ENCODE assay signal across 8 cellular contexts in genomic region chr15:63610209-63610841, GRCh38. TPM values are rescaled to one million over a fixed set of nuclear protein-coding genes. Genes with fewer than 3 reads are reported as not detected.
A peak's percentile ranks its signal among the peaks of the same experiment; 100 is the strongest.
DNase-seq lines count a peak whose midpoint lies in the region; ATAC-seq, FAIRE-seq and TF ChIP-seq lines count a peak whose summit lies in the region.

No MANE protein-coding gene starts in this region.

- dilution Hi-C loops in endothelial cell of umbilical vein (cut with MboI; ENCODE audit: extremely low pct_ligation_motif_present, low sequenced_read_pairs) = no loop called here

- peaks cover 10 to 30% of the 10 kb centered on the region in 2 experiments for H3K36me3 ChIP-seq in endothelial cell of umbilical vein (ENCODE audit: control insufficient read depth in 2 of 2, extremely low read depth in 1 of 2, insufficient read depth in 2 of 2, low read length in 2 of 2)
- H3K36me3 ChIP-seq in mucosa of rectum (ENCODE audit: control insufficient read depth in 2 of 2, insufficient read depth in 2 of 2, low read length in 2 of 2) = peaks cover 26 to 31% of the 10 kb centered on the region in 2 donors

- H2AFZ ChIP-seq in endothelial cell of umbilical vein (ENCODE audit: low read depth, low read length) = peak overlapping the region; percentile 5

- peak overlapping the region; percentile 66 for H3K27ac ChIP-seq in AG04450 (ENCODE audit: low read depth, low read length)
- peak overlapping the region; percentile 18 for H3K27ac ChIP-seq in endothelial cell of umbilical vein (ENCODE audit: insufficient read depth, low read depth, low read length)
- H3K27ac ChIP-seq in mucosa of rectum (ENCODE audit: low read depth in 2 of 2, low read length in 2 of 2) = peak overlapping the region; percentile 74 to 80

- POLR2A ChIA-PET in AG04450 (lab: Yijun Ruan, JAX) = interaction anchor here (0.7 kb wide), 2 partner anchors 33 to 483 kb away, joined by 3 to 5 read pairs; partner anchors contain the start of gene CIAO2A
- POLR2A ChIA-PET in endothelial cell of umbilical vein (lab: Charles Lee) = no interaction called here

- no peaks in the 10 kb centered on the region for H4K20me1 ChIP-seq in endothelial cell of umbilical vein (replicated peaks; ENCODE audit: control insufficient read depth, extremely low read depth, insufficient read depth, low read length)

- no peak overlapping the region for H3K4me2 ChIP-seq in endothelial cell of umbilical vein (ENCODE audit: insufficient read depth, low read length)

- peak; percentile 82 for ATAC-seq in GM18868 (IDR thresholded peaks at IDR 0.05; ENCODE audit: unreplicated experiment)
- ATAC-seq in activated CD8-positive, alpha-beta memory T cell treated with anti-CD3 and anti-CD28 coated beads, Interleukin-2, amount 10 ng/mL, durations not matched to agents 7 days and 5 days = peak; percentile 89

- peak; percentile 86 for FAIRE-seq in endothelial cell of umbilical vein (lab: Jason Lieb, UNC)

- no peaks in the 10 kb centered on the region for H3K9me3 ChIP-seq in AG04450 (ENCODE audit: control insufficient read depth, insufficient read depth, low read length)
- no peaks in the 10 kb centered on the region for H3K9me3 ChIP-seq in endothelial cell of umbilical vein (replicated peaks; ENCODE audit: control insufficient read depth, insufficient read depth, low read length)
- H3K9me3 ChIP-seq in mucosa of rectum (ENCODE audit: control insufficient read depth in 2 of 2, low read length in 2 of 2) = no peaks in the 10 kb centered on the region

- DNase-seq in AG04450 (ENCODE audit: low read depth, low spot score) (peak; percentile 42), HS-5 (ENCODE audit: low read depth) (peak; percentile 49), NOMO-1 treated with dmso at 0.1 percent for 144 hours (lab: John Stamatoyannopoulos, UW; ENCODE audit: unreplicated experiment) (peak; percentile 67), endothelial cell of umbilical vein (ENCODE audit: low read depth, low spot score) (peak; percentile 85)
- peak; percentile 92 for DNase-seq in activated CD8-positive, alpha-beta memory T cell treated with anti-CD3 and anti-CD28 coated beads, Interleukin-2, amount 10 ng/mL, durations not matched to agents 7 days and 5 days
- DNase-seq in stimulated activated CD8-positive, alpha-beta memory T cell treated with anti-CD3 and anti-CD28 coated beads, Interleukin-4, amount 100 ng/mL, for 48 hours = peak; percentile 78

- H3K79me2 ChIP-seq in endothelial cell of umbilical vein (ENCODE audit: control insufficient read depth, insufficient read depth, low read length) = no peaks in the 10 kb centered on the region

- H3K4me1 ChIP-seq in endothelial cell of umbilical vein (ENCODE audit: control insufficient read depth, extremely low read depth, insufficient read depth, low read length) = peaks cover 18% of the 10 kb centered on the region
- peaks cover 17 to 23% of the 10 kb centered on the region in 2 donors for H3K4me1 ChIP-seq in mucosa of rectum (ENCODE audit: control insufficient read depth in 2 of 2, insufficient read depth in 2 of 2, low read length in 2 of 2)

- H3K9me1 ChIP-seq in endothelial cell of umbilical vein (replicated peaks; ENCODE audit: control insufficient read depth, extremely low read depth, insufficient read depth, low read length) = no peaks in the 10 kb centered on the region

- H3K27me3 ChIP-seq in AG04450 (ENCODE audit: control insufficient read depth, insufficient read depth, low read length) (no peaks in the 10 kb centered on the region), endothelial cell of umbilical vein (ENCODE audit: control insufficient read depth in 2 of 2, insufficient read depth in 2 of 2, low read length in 2 of 2) (no peaks in the 10 kb centered on the region), mucosa of rectum (ENCODE audit: control insufficient read depth in 2 of 2, insufficient read depth in 2 of 2, low read length in 2 of 2) (no peaks in the 10 kb centered on the region)

- H3K4me3 ChIP-seq in AG04450 (ENCODE audit: low read depth, low read length) (no peak overlapping the region), endothelial cell of umbilical vein (replicated peaks in 1 of 3; ENCODE audit: insufficient read depth in 1 of 3, low read depth in 1 of 3, low read length in 3 of 3) (no peak overlapping the region), mucosa of rectum (ENCODE audit: low read length in 2 of 2) (peak overlapping the region in 1 of 2 donors; percentile 28)

- CTCF ChIA-PET in AG04450 (lab: Charles Lee) = interaction anchor here (0.5 to 3.1 kb wide), 45 partner anchors 8 to 544 kb away, joined by 3 to 51 read pairs (median 4); partner anchors contain the start of gene FBXL22
- CTCF ChIA-PET in activated CD8-positive, alpha-beta memory T cell treated with anti-CD3 and anti-CD28 coated beads, Interleukin-2, amount 10 ng/mL, durations not matched to agents 7 days and 5 days (lab: Charles Lee) = interaction anchor here (0.6 to 11.6 kb wide), 55 partner anchors 10 to 543 kb away, joined by 3 to 151 read pairs (median 4); partner anchors contain the start of genes CIAO2A, DAPK2, FBXL22 and SNX1
- CTCF ChIA-PET in endothelial cell of umbilical vein (lab: Charles Lee) = interaction anchor here (0.5 to 5.4 kb wide), 58 partner anchors 9 to 543 kb away, joined by 3 to 72 read pairs (median 4); partner anchors contain the start of genes CIAO2A, FBXL22, SNX1 and USP3

- H3K9ac ChIP-seq in endothelial cell of umbilical vein (replicated peaks; ENCODE audit: extremely low read depth, insufficient read depth, low read length) (no peak overlapping the region), mucosa of rectum (ENCODE audit: low read depth in 1 of 2, low read length in 2 of 2) (peak overlapping the region; percentile 42 to 56)

- intact Hi-C loops in endothelial cell of umbilical vein (cut with micrococcal nuclease) = loop anchor here (1.0 to 5.0 kb wide), 3 partner anchors 282 to 543 kb away; no protein-coding TSS in a partner anchor

- H3K4me1 Mint-ChIP-seq in activated CD8-positive, alpha-beta memory T cell treated with anti-CD3 and anti-CD28 coated beads, Interleukin-2, amount 10 ng/mL, durations not matched to agents 7 days and 5 days = peaks cover 39% of the 10 kb centered on the region

- BruUV-seq in endothelial cell of umbilical vein (replicated peaks; lab: Mats Ljungman, UMichigan) = no TSS peak

- no peak for TF ChIP-seq POLR2A in endothelial cell of umbilical vein (IDR thresholded peaks at IDR 0.05; ENCODE audit: low read depth, low read length)

- H3K9me3 Mint-ChIP-seq in activated CD8-positive, alpha-beta memory T cell treated with anti-CD3 and anti-CD28 coated beads, Interleukin-2, amount 10 ng/mL, durations not matched to agents 7 days and 5 days (ENCODE audit: low read depth) = no peaks in the 10 kb centered on the region

- peak; percentile 84 for TF ChIP-seq CTCF in AG04450 (IDR thresholded peaks at IDR 0.05; ENCODE audit: low read depth, low read length)
- TF ChIP-seq CTCF in endothelial cell of umbilical vein (IDR thresholded peaks at IDR 0.05; ENCODE audit: extremely low read depth in 1 of 2, insufficient read depth in 1 of 2, low read depth in 1 of 2, low read length in 2 of 2) = peak; percentile 70 to 73

- peaks cover 14% of the 10 kb centered on the region for H3K36me3 Mint-ChIP-seq in activated CD8-positive, alpha-beta memory T cell treated with anti-CD3 and anti-CD28 coated beads, Interleukin-2, amount 10 ng/mL, durations not matched to agents 7 days and 5 days

- H3K27me3 Mint-ChIP-seq in activated CD8-positive, alpha-beta memory T cell treated with anti-CD3 and anti-CD28 coated beads, Interleukin-2, amount 10 ng/mL, durations not matched to agents 7 days and 5 days = no peaks in the 10 kb centered on the region

- H3K4me3 Mint-ChIP-seq in activated CD8-positive, alpha-beta memory T cell treated with anti-CD3 and anti-CD28 coated beads, Interleukin-2, amount 10 ng/mL, durations not matched to agents 7 days and 5 days = peak overlapping the region; percentile 8

- peak overlapping the region; percentile 94 for H3K27ac Mint-ChIP-seq in activated CD8-positive, alpha-beta memory T cell treated with anti-CD3 and anti-CD28 coated beads, Interleukin-2, amount 10 ng/mL, durations not matched to agents 7 days and 5 days

TF ChIP-seq in endothelial cell of umbilical vein, 7 proteins besides CTCF, POLR2A, EP300 and RAD21:
- TF ChIP-seq MAX (IDR thresholded peaks at IDR 0.05; ENCODE audit: insufficient read depth, insufficient read length) = no peak
- TF ChIP-seq MYC (IDR thresholded peaks at IDR 0.05; ENCODE audit: low read depth, low read length) = no peak
- no peak for TF ChIP-seq JUN (IDR thresholded peaks at IDR 0.05; ENCODE audit: borderline replicate concordance, insufficient read depth, insufficient read length, low read depth)
- TF ChIP-seq EZH2 (IDR thresholded peaks at IDR 0.05; ENCODE audit: borderline replicate concordance, low read depth, low read length, severe bottlenecking) = no peak

RNA-seq across cellular contexts. Expression of gene FBXL22, which starts 13.1 kb away (rescaled TPM):
- polyA plus RNA-seq in AG04450 (2011; rRNA removed) = 1.3 TPM in 2 replicates
- 1.1 and 2.1 TPM in 2 replicates for polyA minus RNA-seq in AG04450 (2011; rRNA and poly(A)+ RNA removed)
- total RNA-seq in activated CD8-positive, alpha-beta memory T cell treated with anti-CD3 and anti-CD28 coated beads, Interleukin-2, amount 10 ng/mL, durations not matched to agents 7 days and 5 days = under 1 TPM; 0.56 to 0.85 TPM
- total RNA-seq in endothelial cell of umbilical vein = not detected in 2 replicates
- polyA plus RNA-seq in endothelial cell of umbilical vein = 0.06 and 0.13 TPM in 2 replicates
- polyA plus RNA-seq in endothelial cell of umbilical vein (2011; cell fraction: cytosol; rRNA removed) = 0.06 and 0.13 TPM in 2 replicates
- 0.14 and 0.15 TPM in 2 replicates for polyA plus RNA-seq in endothelial cell of umbilical vein (2011; cell fraction: nucleus; rRNA removed)
- 0.17 TPM in 1 of 2 replicates, not detected in the other for polyA plus RNA-seq in endothelial cell of umbilical vein (2012)
- 0.27 TPM in 1 of 2 replicates, not detected in the other for polyA minus RNA-seq in endothelial cell of umbilical vein
- polyA minus RNA-seq in endothelial cell of umbilical vein (2011; cell fraction: cytosol; rRNA and poly(A)+ RNA removed) = 0.51 TPM
- 0.67 and 0.72 TPM in 2 replicates for polyA minus RNA-seq in endothelial cell of umbilical vein (2011; cell fraction: nucleus; rRNA and poly(A)+ RNA removed)

Comparison
In these comparisons a context has a peak if more than half of its experiments do, and no peak if none do; other contexts are left out.
1. DNase-seq: peak in every context shown above with its lines; median percentile 92 in activated CD8-positive, alpha-beta memory T cell treated with anti-CD3 and anti-CD28 coated beads, Interleukin-2, amount 10 ng/mL, durations not matched to agents 7 days and 5 days; 85 in endothelial cell of umbilical vein; 78 in stimulated activated CD8-positive, alpha-beta memory T cell treated with anti-CD3 and anti-CD28 coated beads, Interleukin-4, amount 100 ng/mL, for 48 hours; 67 in NOMO-1 treated with dmso at 0.1 percent for 144 hours; 49 in HS-5; 42 in AG04450.
2. H3K27ac ChIP-seq: peak in every context shown above with its lines; median percentile 77 in mucosa of rectum; 66 in AG04450; 18 in endothelial cell of umbilical vein.